In genomic region chr5:15354011-15354410, GRCh38 we compare ENCODE assay signal across 20 cellular contexts.
"Had no signal": no experiment of that assay in that cellular context is flagged by ENCODE, and none has a peak within 500 bp of the region (broad histone marks: within the 10 kb centered on the region; RNA-seq: fewer than 3 reads in every experiment).

No MANE protein-coding gene starts in this region.

- H3K4me1 Mint-ChIP-seq: activated CD4-positive, alpha-beta T cell treated with anti-CD3 and anti-CD28 coated beads, Interleukin-2, amount 10 ng/mL, durations not matched to agents 24 days and 14 days; naive B cell had no signal

- H3K4me3 Mint-ChIP-seq: activated CD4-positive, alpha-beta T cell treated with anti-CD3 and anti-CD28 coated beads, Interleukin-2, amount 10 ng/mL, durations not matched to agents 24 days and 14 days; activated T-cell treated with anti-CD3 and anti-CD28 coated beads, Interleukin-2, amount 50 U/mL, for 72 hours; naive B cell; type B pancreatic cell had no signal

- DNase-seq: activated CD4-positive, alpha-beta T cell treated with anti-CD3 and anti-CD28 coated beads, Interleukin-2, amount 10 ng/mL, durations not matched to agents 24 days and 14 days; activated CD8-positive, alpha-beta memory T cell treated with anti-CD3 and anti-CD28 coated beads, Interleukin-2, amount 50 U/mL, for 48 hours; activated gamma-delta T cell; activated T-cell treated with anti-CD3 and anti-CD28 coated beads, Interleukin-2, amount 50 U/mL, for 72 hours; amniotic stem cell; body of pancreas; central memory CD4-positive, alpha-beta T cell; colonic mucosa; esophagus squamous epithelium; foreskin melanocyte; head of caudate nucleus; left colon; naive B cell; stimulated activated CD4-positive, alpha-beta T cell treated with anti-CD3 and anti-CD28 coated beads, Interleukin-4, amount 100 ng/mL, for 1 hour; stimulated activated naive CD8-positive, alpha-beta T cell treated with anti-CD3 and anti-CD28 coated beads, Interleukin-15, Interleukin-2, amounts not matched to agents 100 U/mL and 50 U/mL, for 24 hours; T-helper 2 cell had no signal

- H3K27me3 Mint-ChIP-seq: activated CD4-positive, alpha-beta T cell treated with anti-CD3 and anti-CD28 coated beads, Interleukin-2, amount 10 ng/mL, durations not matched to agents 24 days and 14 days; naive B cell; type B pancreatic cell had no signal

- ATAC-seq: activated naive CD4-positive, alpha-beta T cell treated with anti-CD3 and anti-CD28 coated beads, Interleukin-2, amount 50 U/mL, for 72 hours; activated T-cell treated with anti-CD3 and anti-CD28 coated beads, Interleukin-2, amount 50 U/mL, for 72 hours; body of pancreas; left colon; stimulated activated naive CD8-positive, alpha-beta T cell treated with anti-CD3 and anti-CD28 coated beads, Interleukin-15, Interleukin-2, amounts not matched to agents 100 U/mL and 50 U/mL, for 24 hours had no signal

- H3K9me3 Mint-ChIP-seq: type B pancreatic cell had no signal

- H3K4me3 ChIP-seq: body of pancreas, colonic mucosa, esophagus squamous epithelium, lung, suprapubic skin had no signal

- H3K36me3 Mint-ChIP-seq: naive B cell, type B pancreatic cell had no signal

- H3K27ac Mint-ChIP-seq: activated CD4-positive, alpha-beta T cell treated with anti-CD3 and anti-CD28 coated beads, Interleukin-2, amount 10 ng/mL, durations not matched to agents 24 days and 14 days; activated naive CD4-positive, alpha-beta T cell treated with anti-CD3 and anti-CD28 coated beads, Interleukin-2, amount 50 U/mL, for 72 hours; activated T-cell treated with anti-CD3 and anti-CD28 coated beads, Interleukin-2, amount 50 U/mL, for 72 hours; naive B cell; type B pancreatic cell had no signal
